In genomic region chr20:56689852-56690485, GRCh38 we compare ENCODE assay signal across 1 cellular context.
TF ChIP-seq lines count a peak whose summit lies in the region.

No MANE protein-coding gene starts in this region.

TF ChIP-seq in GM23338, 12 proteins besides CTCF, POLR2A, EP300 and RAD21 (continued from another document):
- TF ChIP-seq REST (IDR thresholded peaks at IDR 0.05; ENCODE audit: unreplicated experiment) (no peak), ETS1 (IDR thresholded peaks at IDR 0.05) (no peak), JUNB (IDR thresholded peaks at IDR 0.05; ENCODE audit: unreplicated experiment) (no peak), POLR2AphosphoS5 (IDR thresholded peaks at IDR 0.05; ENCODE audit: low read depth) (no peak)
TF ChIP-seq in GM23338: peak in this region for 0.
